29 cellular contexts compared by ENCODE assay signal in the genomic region with DNA sequence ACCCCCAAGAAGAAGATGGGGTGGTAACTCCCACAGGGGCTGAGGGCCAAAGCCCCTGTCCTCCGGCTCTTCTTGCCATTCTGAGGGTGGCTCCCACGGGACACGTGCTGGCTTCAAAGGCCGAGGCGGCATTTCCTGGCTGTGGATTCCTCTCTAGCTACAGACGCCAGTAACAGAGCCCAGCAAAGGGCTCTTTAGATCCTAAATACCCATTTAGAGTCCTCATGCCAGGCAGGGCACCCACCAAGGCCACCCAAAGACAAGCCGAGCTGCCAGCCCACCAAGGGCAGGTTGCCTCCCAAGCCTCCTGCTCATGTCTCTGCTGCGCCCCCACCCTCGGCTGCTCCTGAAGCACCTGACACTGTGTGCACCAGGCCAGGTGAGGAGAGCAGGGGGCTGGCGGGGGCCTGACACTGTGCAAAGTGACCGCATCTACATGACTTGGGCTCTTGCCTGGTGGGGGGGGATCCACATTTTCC.
"Had no signal": no experiment of that assay in that cellular context is flagged by ENCODE, and none has a peak within 500 bp of the region (broad histone marks: within the 10 kb centered on the region; RNA-seq: fewer than 3 reads in every experiment).

No MANE protein-coding gene starts in this region.

- H3K9me3 Mint-ChIP-seq: activated naive CD4-positive, alpha-beta T cell treated with anti-CD3 and anti-CD28 coated beads, Interleukin-2, amount 50 U/mL, for 72 hours; activated naive CD8-positive, alpha-beta T cell treated with anti-CD3 and anti-CD28 coated beads, Interleukin-2, amount 50 U/mL, for 24 hours; activated T-helper 1 cell treated with anti-CD3 and anti-CD28 coated beads, Interleukin-12 subunit alpha, Interleukin-12 subunit beta, Interleukin-2, Interleukin-4 antibody, amounts not matched to agents 30 ng/mL and 10 ng/mL and 1 ng/mL, durations not matched to agents 14 hours and 24 hours and 36 hours; T-helper 1 cell treated with Interleukin-12 subunit alpha and Interleukin-12 subunit beta and Interleukin-4 antibody, amounts not matched to agents 30 μg/mL and 1 μg/mL, for 36 hours had no signal

- H3K27me3 ChIP-seq: ascending aorta, body of pancreas, SJSA1 had no signal

- H3K27ac Mint-ChIP-seq: activated CD8-positive, alpha-beta T cell treated with anti-CD3 and anti-CD28 coated beads, Interleukin-2, amount 10 ng/mL, durations not matched to agents 7 days and 5 days; activated naive CD4-positive, alpha-beta T cell treated with anti-CD3 and anti-CD28 coated beads, Interleukin-2, amount 50 U/mL, for 72 hours; activated naive CD8-positive, alpha-beta T cell treated with anti-CD3 and anti-CD28 coated beads, Interleukin-2, amount 50 U/mL, for 24 hours; activated T-helper 1 cell treated with anti-CD3 and anti-CD28 coated beads, Interleukin-12 subunit alpha, Interleukin-12 subunit beta, Interleukin-2, Interleukin-4 antibody, amounts not matched to agents 30 ng/mL and 10 ng/mL and 1 ng/mL, durations not matched to agents 14 hours and 24 hours and 36 hours; T-helper 1 cell treated with Interleukin-12 subunit alpha and Interleukin-12 subunit beta and Interleukin-4 antibody, amounts not matched to agents 30 μg/mL and 1 μg/mL, for 36 hours had no signal

- H3K4me1 Mint-ChIP-seq: activated naive CD8-positive, alpha-beta T cell treated with anti-CD3 and anti-CD28 coated beads, Interleukin-2, amount 50 U/mL, for 24 hours had no signal

- DNase-seq: activated CD4-positive, alpha-beta T cell treated with anti-CD3 and anti-CD28 coated beads for 4 hours; activated CD8-positive, alpha-beta memory T cell treated with anti-CD3 and anti-CD28 coated beads, Interleukin-2, amount 50 U/mL, for 48 hours; activated CD8-positive, alpha-beta T cell treated with anti-CD3 and anti-CD28 coated beads, Interleukin-2, amount 10 ng/mL, durations not matched to agents 7 days and 5 days; activated effector memory CD4-positive, alpha-beta T cell treated with Interleukin-2 at 50 U/mL for 16 hours; activated naive CD4-positive, alpha-beta T cell treated with Interleukin-2 at 50 U/mL for 16 hours; activated naive CD8-positive, alpha-beta T cell treated with anti-CD3 and anti-CD28 coated beads, Interleukin-2, amount 50 U/mL, for 24 hours; activated T-cell treated with anti-CD3 and anti-CD28 coated beads, Interleukin-2, amount 50 U/mL, for 1 hour; amniotic stem cell; body of pancreas; central memory CD4-positive, alpha-beta T cell; NCI-H1092; NCI-H1417; NCI-H1694; NCI-H2029 treated with DMSO at 0.1 percent for 48 hours; NCI-H345; NCI-H510A treated with DMSO at 0.1 percent for 48 hours; NCI-H69; NK-92 treated with Interleukin-12 subunit alpha and Interleukin-12 subunit beta, amount 100 ng/mL, for 24 hours; OCI-M1; Right ventricle myocardium superior had no signal

- ATAC-seq: activated CD4-positive, CD25-positive, alpha-beta regulatory T cell treated with anti-CD3 and anti-CD28 coated beads, Interleukin-2, amount 50 U/mL, for 24 hours; activated CD8-positive, alpha-beta T cell treated with anti-CD3 and anti-CD28 coated beads, Interleukin-2, amount 10 ng/mL, durations not matched to agents 7 days and 5 days; activated naive CD4-positive, alpha-beta T cell treated with anti-CD3 and anti-CD28 coated beads, Interleukin-2, amount 50 U/mL, for 72 hours; activated naive CD8-positive, alpha-beta T cell treated with anti-CD3 and anti-CD28 coated beads, Interleukin-2, amount 50 U/mL, for 24 hours; body of pancreas; Panc1; SK-N-SH treated with all-trans-retinoic acid at 6 μM for 48 hours had no signal

- H3K27me3 Mint-ChIP-seq: activated naive CD8-positive, alpha-beta T cell treated with anti-CD3 and anti-CD28 coated beads, Interleukin-2, amount 50 U/mL, for 24 hours had no signal

- H3K4me1 ChIP-seq: ascending aorta, body of pancreas had no signal

- H3K9me3 ChIP-seq: ascending aorta, body of pancreas, SJSA1 had no signal

- H3K27ac ChIP-seq: ascending aorta, body of pancreas, KMS-11, SJSA1 had no signal

- H3K9ac ChIP-seq: KMS-11 had no signal

- H3K36me3 ChIP-seq: ascending aorta had no signal

- H3K36me3 Mint-ChIP-seq: activated naive CD4-positive, alpha-beta T cell treated with anti-CD3 and anti-CD28 coated beads, Interleukin-2, amount 50 U/mL, for 72 hours had no signal

- H3K4me3 Mint-ChIP-seq: activated CD8-positive, alpha-beta T cell treated with anti-CD3 and anti-CD28 coated beads, Interleukin-2, amount 10 ng/mL, durations not matched to agents 7 days and 5 days; activated naive CD8-positive, alpha-beta T cell treated with anti-CD3 and anti-CD28 coated beads, Interleukin-2, amount 50 U/mL, for 24 hours; activated T-helper 1 cell treated with anti-CD3 and anti-CD28 coated beads, Interleukin-12 subunit alpha, Interleukin-12 subunit beta, Interleukin-2, Interleukin-4 antibody, amounts not matched to agents 30 ng/mL and 10 ng/mL and 1 ng/mL, durations not matched to agents 14 hours and 24 hours and 36 hours; T-helper 1 cell treated with Interleukin-12 subunit alpha and Interleukin-12 subunit beta and Interleukin-4 antibody, amounts not matched to agents 30 μg/mL and 1 μg/mL, for 36 hours had no signal

- H3K4me3 ChIP-seq: ascending aorta, body of pancreas, SJSA1 had no signal

- H3K4me2 ChIP-seq: KMS-11 had no signal
